Comparison of ENCODE assay signal across 8 cellular contexts in the genomic region with DNA sequence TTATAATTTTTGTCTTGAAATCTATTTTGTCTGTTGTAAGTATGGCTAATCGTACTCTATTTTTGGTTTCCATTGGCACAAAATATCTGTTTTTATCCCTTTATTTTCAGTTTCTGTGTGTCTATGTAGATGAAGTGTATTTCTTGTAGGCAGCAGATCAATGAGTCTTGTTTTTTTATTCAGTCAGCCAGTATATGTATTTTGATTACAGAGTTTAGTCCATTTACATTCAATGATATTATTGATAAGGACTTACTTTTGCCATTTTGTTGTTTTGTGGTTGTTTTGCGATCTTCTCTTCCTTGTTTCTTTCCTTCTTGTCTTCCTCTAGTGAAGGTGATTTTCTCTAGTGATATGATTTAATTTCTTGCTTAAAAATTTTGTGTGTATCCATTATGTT.
"Had no signal": no experiment of that assay in that cellular context is flagged by ENCODE, and none has a peak within 500 bp of the region (broad histone marks: within the 10 kb centered on the region; RNA-seq: fewer than 3 reads in every experiment).

No MANE protein-coding gene starts in this region.

- FAIRE-seq: HepG2, HTR-8/SVneo had no signal

- ATAC-seq: HepG2 had no signal

- DNase-seq: IMR-90, KBM-7, KG1 had no signal

- H3K4me3 Mint-ChIP-seq: IgD-negative memory B cell had no signal

- H3K27me3 Mint-ChIP-seq: IgD-negative memory B cell had no signal

- H3K27ac Mint-ChIP-seq: IgD-negative memory B cell had no signal

- H3K36me3 Mint-ChIP-seq: IgD-negative memory B cell had no signal

- H3K4me2 ChIP-seq: KMS-11 had no signal

- H3K4me1 Mint-ChIP-seq: IgD-negative memory B cell had no signal

- H3K9ac ChIP-seq: KMS-11 had no signal

- H3K27ac ChIP-seq: HL-60, KMS-11 had no signal
